1 cellular context compared by ENCODE assay signal in the genomic region with DNA sequence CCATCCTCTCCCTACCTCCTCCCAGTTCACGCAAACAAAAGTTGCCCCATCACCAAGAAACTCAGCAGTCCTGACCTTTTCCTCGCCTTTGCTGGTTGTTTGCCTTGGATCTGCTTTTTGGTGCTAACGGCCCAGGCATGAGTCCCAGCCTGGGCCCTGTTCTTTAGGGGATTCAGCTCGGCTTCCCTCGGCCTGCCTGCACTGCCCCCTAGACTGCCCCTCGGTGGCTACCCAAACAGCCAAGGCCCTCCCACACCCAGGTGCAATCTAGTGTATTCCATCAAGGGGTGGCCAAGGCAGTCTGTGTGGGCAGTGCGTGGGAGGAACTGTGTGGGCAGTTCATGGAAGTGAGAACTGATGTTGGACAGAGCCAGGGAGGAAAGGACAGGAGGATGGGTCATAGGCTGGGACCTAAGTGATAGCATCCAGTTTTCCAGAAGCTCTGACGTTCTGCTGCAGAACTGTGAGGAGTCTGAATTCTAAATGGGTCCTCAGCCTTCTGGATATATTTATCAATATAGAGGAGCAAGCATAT.
TF ChIP-seq lines count a peak whose summit lies in the region.

No MANE protein-coding gene starts in this region.

TF ChIP-seq in HEK293, 187 proteins besides CTCF, POLR2A, EP300 and RAD21 (continued from another document):
- peak; percentile 85 for TF ChIP-seq EGR2 (tag by site-specific recombination; IDR thresholded peaks at IDR 0.05; ENCODE audit: low read depth)
- TF ChIP-seq, protein P1, sequence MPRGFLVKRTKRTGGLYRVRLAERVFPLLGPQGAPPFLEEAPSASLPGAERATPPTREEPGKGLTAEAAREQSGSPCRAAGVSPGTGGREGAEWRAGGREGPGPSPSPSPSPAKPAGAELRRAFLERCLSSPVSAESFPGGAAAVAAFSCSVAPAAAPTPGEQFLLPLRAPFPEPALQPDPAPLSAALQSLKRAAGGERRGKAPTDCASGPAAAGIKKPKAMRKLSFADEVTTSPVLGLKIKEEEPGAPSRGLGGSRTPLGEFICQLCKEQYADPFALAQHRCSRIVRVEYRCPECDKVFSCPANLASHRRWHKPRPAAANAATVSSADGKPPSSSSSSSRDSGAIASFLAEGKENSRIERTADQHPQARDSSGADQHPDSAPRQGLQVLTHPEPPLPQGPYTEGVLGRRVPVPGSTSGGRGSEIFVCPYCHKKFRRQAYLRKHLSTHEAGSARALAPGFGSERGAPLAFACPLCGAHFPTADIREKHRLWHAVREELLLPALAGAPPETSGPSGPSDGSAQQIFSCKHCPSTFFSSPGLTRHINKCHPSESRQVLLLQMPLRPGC (tag by site-specific recombination; IDR thresholded peaks at IDR 0.05) = no peak
- TF ChIP-seq, protein P2, sequence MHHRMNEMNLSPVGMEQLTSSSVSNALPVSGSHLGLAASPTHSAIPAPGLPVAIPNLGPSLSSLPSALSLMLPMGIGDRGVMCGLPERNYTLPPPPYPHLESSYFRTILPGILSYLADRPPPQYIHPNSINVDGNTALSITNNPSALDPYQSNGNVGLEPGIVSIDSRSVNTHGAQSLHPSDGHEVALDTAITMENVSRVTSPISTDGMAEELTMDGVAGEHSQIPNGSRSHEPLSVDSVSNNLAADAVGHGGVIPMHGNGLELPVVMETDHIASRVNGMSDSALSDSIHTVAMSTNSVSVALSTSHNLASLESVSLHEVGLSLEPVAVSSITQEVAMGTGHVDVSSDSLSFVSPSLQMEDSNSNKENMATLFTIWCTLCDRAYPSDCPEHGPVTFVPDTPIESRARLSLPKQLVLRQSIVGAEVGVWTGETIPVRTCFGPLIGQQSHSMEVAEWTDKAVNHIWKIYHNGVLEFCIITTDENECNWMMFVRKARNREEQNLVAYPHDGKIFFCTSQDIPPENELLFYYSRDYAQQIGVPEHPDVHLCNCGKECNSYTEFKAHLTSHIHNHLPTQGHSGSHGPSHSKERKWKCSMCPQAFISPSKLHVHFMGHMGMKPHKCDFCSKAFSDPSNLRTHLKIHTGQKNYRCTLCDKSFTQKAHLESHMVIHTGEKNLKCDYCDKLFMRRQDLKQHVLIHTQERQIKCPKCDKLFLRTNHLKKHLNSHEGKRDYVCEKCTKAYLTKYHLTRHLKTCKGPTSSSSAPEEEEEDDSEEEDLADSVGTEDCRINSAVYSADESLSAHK (tag by site-specific recombination; IDR thresholded peaks at IDR 0.05) = no peak
